ENCODE assay signal across 10 cellular contexts in the genomic region with DNA sequence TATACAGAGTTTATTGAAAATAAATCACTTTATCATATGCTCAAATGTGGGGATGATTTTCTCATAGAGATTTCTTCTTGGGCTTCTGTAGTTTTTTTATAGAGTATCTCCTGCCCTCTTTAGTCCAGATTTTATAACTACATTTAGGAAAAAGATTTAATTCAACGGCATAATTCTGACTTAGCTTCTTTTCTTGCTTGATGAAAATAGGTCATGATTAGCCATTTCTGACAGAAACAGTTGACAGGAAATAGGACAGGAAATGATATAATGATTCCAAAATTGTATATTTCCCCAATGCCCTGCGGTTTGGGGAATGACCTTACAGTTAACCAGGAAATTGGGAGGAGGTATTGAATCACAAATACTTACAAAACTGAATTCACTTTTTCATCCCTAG.
DNase-seq lines count a peak whose midpoint lies in the region; ATAC-seq, FAIRE-seq and TF ChIP-seq lines count a peak whose summit lies in the region.
"Had no signal": no experiment of that assay in that cellular context is flagged by ENCODE, and none has a peak within 500 bp of the region (broad histone marks: within the 10 kb centered on the region; RNA-seq: fewer than 3 reads in every experiment).

No MANE protein-coding gene starts in this region.

- H3K14ac ChIP-seq in IMR-90 (replicated peaks; ENCODE audit: low read depth, low read length): no peak overlapping the region

- peaks cover 4% of the 10 kb centered on the region for H3K4me1 ChIP-seq in IMR-90 (ENCODE audit: control insufficient read depth, insufficient read depth, low read length)

- H3K36me3 Mint-ChIP-seq in activated T-cell treated with anti-CD3 and anti-CD28 coated beads, Interleukin-2, amount 50 U/mL, for 4 hours (ENCODE audit: insufficient read depth): no peaks in the 10 kb centered on the region

- no peak for DNase-seq in AG09319 (ENCODE audit: extremely low read depth, low read depth)
- peak; percentile 48 for DNase-seq in IMR-90
- DNase-seq in kidney glomerular epithelial cell (lab: John Stamatoyannopoulos, UW): peak; percentile 30
- no peak for DNase-seq in NCI-H2227 treated with DMSO at 0.1 percent for 48 hours (lab: John Stamatoyannopoulos, UW)
- no peak for DNase-seq in activated T-cell treated with anti-CD3 and anti-CD28 coated beads, Interleukin-2, amount 50 U/mL, for 4 hours
- DNase-seq: activated naive CD4-positive, alpha-beta T cell treated with anti-CD3 and anti-CD28 coated beads for 36 hours; SHP77 had no signal

- H3K27me3 Mint-ChIP-seq in activated T-cell treated with anti-CD3 and anti-CD28 coated beads, Interleukin-2, amount 50 U/mL, for 4 hours (ENCODE audit: low read depth): no peaks in the 10 kb centered on the region

- no peaks in the 10 kb centered on the region for H3K9me1 ChIP-seq in IMR-90 (ENCODE audit: insufficient read depth, low read length)

- peak; percentile 21 for TF ChIP-seq CTCF in AG09319 (IDR thresholded peaks at IDR 0.05; ENCODE audit: low read depth, low read length)
- TF ChIP-seq CTCF in IMR-90 (conservative IDR thresholded peaks at IDR 0.05; ENCODE audit: low read depth, low read length): peak; percentile 50

- no peak overlapping the region for H2AFZ ChIP-seq in IMR-90 (replicated peaks; ENCODE audit: low read length, poor library complexity)

- H3K27me3 ChIP-seq in IMR-90 (ENCODE audit: control insufficient read depth, insufficient read depth, low read length): no peaks in the 10 kb centered on the region

- no CpG with 5 or more reads among the region's 2 CpGs for WGBS in IMR-90 (ENCODE audit: extremely low coverage in 2 of 2, insufficient read length in 1 of 2), 2 experiments

- no TSS peak for BruUV-seq in IMR-90 (replicated peaks; lab: Mats Ljungman, UMichigan)

- H2BK5ac ChIP-seq in IMR-90 (ENCODE audit: low read depth, low read length, poor library complexity, severe bottlenecking): no peak overlapping the region

- H3K23ac ChIP-seq in IMR-90 (ENCODE audit: low read depth, low read length): no peak overlapping the region

- no peaks in the 10 kb centered on the region for H3K36me3 ChIP-seq in IMR-90 (ENCODE audit: control insufficient read depth, insufficient read depth, low read length)

- no peak overlapping the region for H3K9ac ChIP-seq in IMR-90 (ENCODE audit: low read depth, low read length)

- no peak overlapping the region for H2AK5ac ChIP-seq in IMR-90 (ENCODE audit: low read depth, low read length)

- no peak overlapping the region for H3K18ac ChIP-seq in IMR-90 (ENCODE audit: low read depth, low read length)

- FAIRE-seq in TTC549 (lab: Jason Lieb, UNC): peak; percentile 93

- in situ Hi-C loops in IMR-90 (cut with MboI; ENCODE audit: low sequenced_read_pairs): loop anchor here (25.0 kb wide), 1 partner anchor 1801 kb away; the partner anchor contains the start of gene ZEB2

- no peak overlapping the region for H2BK20ac ChIP-seq in IMR-90 (ENCODE audit: low read depth, low read length)

- peak; percentile 65; the same call in 1 of the 2 replicates for ATAC-seq in IMR-90 (ENCODE audit: low read depth)
- no peak for ATAC-seq in HG03520 (IDR thresholded peaks at IDR 0.05; ENCODE audit: unreplicated experiment)
- ATAC-seq in activated T-cell treated with anti-CD3 and anti-CD28 coated beads, Interleukin-2, amount 50 U/mL, for 4 hours: no peak
- ATAC-seq in HG03442 (IDR thresholded peaks at IDR 0.05; ENCODE audit: unreplicated experiment): no peak

- peaks cover 1% of the 10 kb centered on the region for H3K4me1 Mint-ChIP-seq in activated T-cell treated with anti-CD3 and anti-CD28 coated beads, Interleukin-2, amount 50 U/mL, for 4 hours (ENCODE audit: low read depth)

- no peak for TF ChIP-seq POLR2A in IMR-90 (IDR thresholded peaks at IDR 0.05; ENCODE audit: low read depth, low read length)

- intact Hi-C loops in IMR-90 (cut with micrococcal nuclease): loop anchor here (2.0 to 10.0 kb wide), 5 partner anchors 308 to 1796 kb away; no protein-coding TSS in a partner anchor

- peak; percentile 53 for TF ChIP-seq RAD21 in IMR-90 (IDR thresholded peaks at IDR 0.05; ENCODE audit: low read length)

- peak overlapping the region; percentile 21; the same call in 1 of the 2 replicates for H2BK120ac ChIP-seq in IMR-90 (ENCODE audit: low read depth, low read length)

- H4K8ac ChIP-seq in IMR-90 (ENCODE audit: low read depth in 2 of 2, low read length in 2 of 2): peak overlapping the region in 1 of 2 experiments; percentile 46; a peak in 1 of 4 replicates

- H4K20me1 ChIP-seq in IMR-90 (ENCODE audit: insufficient read depth, low read length): no peaks in the 10 kb centered on the region

- H3K56ac ChIP-seq in IMR-90 (ENCODE audit: extremely low read depth, insufficient read depth, low read length): no peak overlapping the region

- no peak overlapping the region for H4K91ac ChIP-seq in IMR-90 (ENCODE audit: insufficient read depth, low read depth, low read length)

- no peak overlapping the region for H4K5ac ChIP-seq in IMR-90 (ENCODE audit: low read depth, low read length)

- no peak overlapping the region; the same call in 1 of the 2 replicates for H3K27ac ChIP-seq in IMR-90 (ENCODE audit: insufficient read depth, low read length)

- H3K9me3 Mint-ChIP-seq in activated T-cell treated with anti-CD3 and anti-CD28 coated beads, Interleukin-2, amount 50 U/mL, for 4 hours: peaks cover 5% of the 10 kb centered on the region
- H3K9me3 Mint-ChIP-seq: activated naive CD4-positive, alpha-beta T cell treated with anti-CD3 and anti-CD28 coated beads for 36 hours had no signal

- H3K79me1 ChIP-seq in IMR-90 (ENCODE audit: low read depth in 1 of 2, low read length in 2 of 2): no peaks in the 10 kb centered on the region

- H2BK15ac ChIP-seq in IMR-90 (ENCODE audit: low read depth, low read length): no peak overlapping the region

- H3K4me3 ChIP-seq in IMR-90 (ENCODE audit: insufficient read depth, low read depth, low read length): no peak overlapping the region

- CTCF ChIA-PET in IMR-90 (lab: Yijun Ruan, JAX): interaction anchor here (0.7 kb wide), 1 partner anchor 197 kb away, joined by 3 read pairs; no protein-coding TSS in a partner anchor

- no peak overlapping the region for H2AK9ac ChIP-seq in IMR-90 (replicated peaks; ENCODE audit: low read depth, low read length, poor library complexity)

- POLR2A ChIA-PET in IMR-90 (lab: Charles Lee; ENCODE audit: unreplicated experiment): no interaction called here

- H3K9me3 ChIP-seq in IMR-90 (ENCODE audit: control insufficient read depth, insufficient read depth, low read length): no peaks in the 10 kb centered on the region

- H3K4ac ChIP-seq in IMR-90 (ENCODE audit: low read depth, low read length): no peak overlapping the region

- no peak overlapping the region; the same call in 1 of the 2 replicates for H3K4me2 ChIP-seq in IMR-90 (ENCODE audit: low read depth, low read length)

- dilution Hi-C loops in IMR-90 (cut with HindIII; ENCODE audit: low sequenced_read_pairs, unreplicated experiment): no loop called here

- no peak overlapping the region for H3K4me3 Mint-ChIP-seq in activated T-cell treated with anti-CD3 and anti-CD28 coated beads, Interleukin-2, amount 50 U/mL, for 4 hours
- H3K4me3 Mint-ChIP-seq: activated naive CD4-positive, alpha-beta T cell treated with anti-CD3 and anti-CD28 coated beads for 36 hours had no signal

TF ChIP-seq in IMR-90, 13 proteins besides CTCF, POLR2A, EP300 and RAD21:
- TF ChIP-seq USF2 (IDR thresholded peaks at IDR 0.05; ENCODE audit: low read depth, low read length) (no peak), SMC3 (IDR thresholded peaks at IDR 0.05; ENCODE audit: low read depth, low read length) (peak; percentile 44)

Comparison
In these comparisons a context has a peak if more than half of its experiments do, and no peak if none do; other contexts are left out.
1. DNase-seq: peak in IMR-90 (single experiment) and kidney glomerular epithelial cell (single experiment); none in AG09319 (single experiment), NCI-H2227 treated with DMSO at 0.1 percent for 48 hours (single experiment) and activated T-cell treated with anti-CD3 and anti-CD28 coated beads, Interleukin-2, amount 50 U/mL, for 4 hours (single experiment).